In the genomic region with DNA sequence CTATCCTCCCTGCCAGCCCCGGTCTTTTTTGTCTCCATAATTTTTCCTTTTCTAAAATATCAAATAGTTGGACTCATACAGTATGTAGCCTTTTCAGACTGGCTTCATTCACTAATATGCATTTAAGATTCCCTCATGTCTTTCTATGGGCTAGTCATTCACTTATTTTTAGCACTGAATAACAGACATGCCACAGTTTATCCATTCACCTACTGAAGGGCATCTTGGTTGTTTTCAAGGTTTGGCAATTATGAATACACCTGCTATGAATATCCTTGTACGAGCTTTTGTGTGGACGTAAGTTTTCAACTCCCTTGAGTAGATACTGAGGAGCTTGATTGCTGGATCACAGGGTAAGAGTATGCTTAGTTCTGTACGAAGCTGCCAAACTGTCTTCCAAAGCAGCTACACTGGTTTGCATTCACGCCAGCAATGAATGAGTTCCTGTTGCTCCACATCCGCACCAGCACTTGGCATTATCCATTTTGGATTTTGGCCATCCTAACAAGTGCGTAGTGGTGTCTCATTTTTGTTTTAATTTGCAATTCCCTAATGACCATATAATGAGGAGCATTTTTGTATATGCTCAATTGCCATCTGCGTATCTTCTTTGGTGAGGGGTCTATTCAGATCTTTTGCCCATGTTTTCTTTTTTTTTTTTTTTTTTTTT, we compare ENCODE assay signal across 1 cellular context.
TF ChIP-seq lines count a peak whose summit lies in the region.

No MANE protein-coding gene starts in this region.

TF ChIP-seq in A549, 52 proteins besides CTCF, POLR2A, EP300 and RAD21:
- TF ChIP-seq ZFP36 (IDR thresholded peaks at IDR 0.05; ENCODE audit: borderline replicate concordance, partially characterized antibody) (peak; percentile 36), HOXB5 (CRISPR knock-in tag; IDR thresholded peaks at IDR 0.05) (no peak)
